9 cellular contexts compared by ENCODE assay signal in genomic region chr1:164767257-164768044, GRCh38.
DNase-seq lines count a peak whose midpoint lies in the region; ATAC-seq, FAIRE-seq and TF ChIP-seq lines count a peak whose summit lies in the region.
"Had no signal": no experiment of that assay in that cellular context is flagged by ENCODE, and none has a peak within 500 bp of the region (broad histone marks: within the 10 kb centered on the region; RNA-seq: fewer than 3 reads in every experiment).

No MANE protein-coding gene starts in this region.

- TF ChIP-seq EP300 in upper lobe of left lung (IDR thresholded peaks at IDR 0.05), result no peak

- WGBS in upper lobe of left lung, 2 donors, result 81 to 83% methylated on average over 8 of the region's 8 CpGs

- no peaks in the 10 kb centered on the region for H3K27me3 ChIP-seq in upper lobe of left lung

- H3K4me3 Mint-ChIP-seq in brain, result peak overlapping the region in 1 of 5 experiments; percentile 43

- H3K36me3 ChIP-seq in upper lobe of left lung, result no peaks in the 10 kb centered on the region

- peaks cover 73% of the 10 kb centered on the region for H3K4me1 Mint-ChIP-seq in brain

- peaks cover 17 to 21% (median 20%) of the 10 kb centered on the region in 4 donors for H3K4me1 ChIP-seq in upper lobe of left lung

- H3K36me3 Mint-ChIP-seq in brain, result peaks cover 10% of the 10 kb centered on the region

- no peaks in the 10 kb centered on the region for H3K9me3 Mint-ChIP-seq in brain

- DNase-seq in HS-5 (ENCODE audit: low read depth) (peak; percentile 82), upper lobe of left lung (no peak), GOT3 (lab: John Stamatoyannopoulos, UW) (no peak), NCI-H524 treated with DMSO at 0.1 percent for 48 hours (lab: John Stamatoyannopoulos, UW) (no peak)
- DNase-seq: activated naive CD4-positive, alpha-beta T cell treated with Interleukin-2 at 50 U/mL for 16 hours; NCI-H82 had no signal

- no peak overlapping the region for H3K4me3 ChIP-seq in upper lobe of left lung

- no peaks in the 10 kb centered on the region for H3K9me3 ChIP-seq in upper lobe of left lung

- H3K27me3 Mint-ChIP-seq in brain, result peaks cover 3% of the 10 kb centered on the region

- peak overlapping the region in 4 of 5 experiments; percentile 71 to 86 (median 77) for H3K27ac Mint-ChIP-seq in brain

- ATAC-seq in upper lobe of left lung (ENCODE audit: low FRiP score in 2 of 2), result peak in 1 of 2 donors; percentile 38
- ATAC-seq in HG02759 (IDR thresholded peaks at IDR 0.05; ENCODE audit: unreplicated experiment), result no peak

- TF ChIP-seq CTCF in brain (conservative IDR thresholded peaks at IDR 0.05), result no peak
- no peak for TF ChIP-seq CTCF in upper lobe of left lung (IDR thresholded peaks at IDR 0.05)

- FAIRE-seq in islet of Langerhans (lab: Jason Lieb, UNC), result peak; percentile 72

- H3K27ac ChIP-seq in upper lobe of left lung, result peak overlapping the region in 3 of 4 donors; percentile 35 to 59 (median 45)

- TF ChIP-seq POLR2A in upper lobe of left lung (IDR thresholded peaks at IDR 0.05), result no peak
